Comparison of ENCODE assay signal across 8 cellular contexts in genomic region chr4:49096627-49097026, GRCh38.
DNase-seq lines count a peak whose midpoint lies in the region; ATAC-seq lines count a peak whose summit lies in the region.
"Not testable (repeated sequence)": the region's sequence is repeated elsewhere in the genome, so short reads cannot be mapped to it uniquely, and the experiment has no call there.

No MANE protein-coding gene starts in this region.

- ATAC-seq in GM18519 (IDR thresholded peaks at IDR 0.05; ENCODE audit: low FRiP score, unreplicated experiment): peak; percentile 22
- ATAC-seq in GM19463 (IDR thresholded peaks at IDR 0.05; ENCODE audit: unreplicated experiment): peak; percentile 31
- peak; percentile 34 for ATAC-seq in HG02571 (IDR thresholded peaks at IDR 0.05; ENCODE audit: unreplicated experiment)
- ATAC-seq in HG03045 (IDR thresholded peaks at IDR 0.05; ENCODE audit: unreplicated experiment): peak; percentile 39
- peak; percentile 27 for ATAC-seq in HG03565 (IDR thresholded peaks at IDR 0.05; ENCODE audit: unreplicated experiment)
- ATAC-seq in activated naive CD8-positive, alpha-beta T cell treated with anti-CD3 and anti-CD28 coated beads, Interleukin-2, amount 50 U/mL, for 24 hours: peak; percentile 63
- peak; percentile 49 for ATAC-seq in left lobe of liver
- peak; percentile 65 for ATAC-seq in stimulated activated memory B cell treated with anti-CD40 and anti-IgM and Interleukin-4, amounts not matched to agents 10 μg/mL and 1 μg/mL and 100 μg/mL, for 72 hours

- not testable (repeated sequence) for H3K4me3 Mint-ChIP-seq in activated naive CD8-positive, alpha-beta T cell treated with anti-CD3 and anti-CD28 coated beads, Interleukin-2, amount 50 U/mL, for 24 hours; stimulated activated memory B cell treated with anti-CD40 and anti-IgM and Interleukin-4, amounts not matched to agents 10 μg/mL and 1 μg/mL and 100 μg/mL, for 72 hours

- peaks cover 68% of the 10 kb centered on the region for H3K9me3 Mint-ChIP-seq in activated naive CD8-positive, alpha-beta T cell treated with anti-CD3 and anti-CD28 coated beads, Interleukin-2, amount 50 U/mL, for 24 hours
- H3K9me3 Mint-ChIP-seq in stimulated activated memory B cell treated with anti-CD40 and anti-IgM and Interleukin-4, amounts not matched to agents 10 μg/mL and 1 μg/mL and 100 μg/mL, for 72 hours: peaks cover 66% of the 10 kb centered on the region

- H3K27ac Mint-ChIP-seq in activated naive CD8-positive, alpha-beta T cell treated with anti-CD3 and anti-CD28 coated beads, Interleukin-2, amount 50 U/mL, for 24 hours; stimulated activated memory B cell treated with anti-CD40 and anti-IgM and Interleukin-4, amounts not matched to agents 10 μg/mL and 1 μg/mL and 100 μg/mL, for 72 hours: not testable (repeated sequence)

- H3K27me3 Mint-ChIP-seq in activated naive CD8-positive, alpha-beta T cell treated with anti-CD3 and anti-CD28 coated beads, Interleukin-2, amount 50 U/mL, for 24 hours; stimulated activated memory B cell treated with anti-CD40 and anti-IgM and Interleukin-4, amounts not matched to agents 10 μg/mL and 1 μg/mL and 100 μg/mL, for 72 hours: not testable (repeated sequence)

- DNase-seq in activated naive CD8-positive, alpha-beta T cell treated with anti-CD3 and anti-CD28 coated beads, Interleukin-2, amount 50 U/mL, for 24 hours; left lobe of liver (ENCODE audit: low spot score): not testable (repeated sequence)

- H3K36me3 Mint-ChIP-seq in activated naive CD8-positive, alpha-beta T cell treated with anti-CD3 and anti-CD28 coated beads, Interleukin-2, amount 50 U/mL, for 24 hours (ENCODE audit: low read depth): peaks cover 60% of the 10 kb centered on the region
- peaks cover 56% of the 10 kb centered on the region for H3K36me3 Mint-ChIP-seq in stimulated activated memory B cell treated with anti-CD40 and anti-IgM and Interleukin-4, amounts not matched to agents 10 μg/mL and 1 μg/mL and 100 μg/mL, for 72 hours

- H3K4me1 Mint-ChIP-seq in activated naive CD8-positive, alpha-beta T cell treated with anti-CD3 and anti-CD28 coated beads, Interleukin-2, amount 50 U/mL, for 24 hours; stimulated activated memory B cell treated with anti-CD40 and anti-IgM and Interleukin-4, amounts not matched to agents 10 μg/mL and 1 μg/mL and 100 μg/mL, for 72 hours: not testable (repeated sequence)
